ENCODE assay signal across 15 cellular contexts in genomic region chr1:225498539-225499135, GRCh38.
DNase-seq lines count a peak whose midpoint lies in the region; ATAC-seq and TF ChIP-seq lines count a peak whose summit lies in the region.
"Had no signal": no experiment of that assay in that cellular context is flagged by ENCODE, and none has a peak within 500 bp of the region (broad histone marks: within the 10 kb centered on the region; RNA-seq: fewer than 3 reads in every experiment).

No MANE protein-coding gene starts in this region.

- H3K9me3 Mint-ChIP-seq in activated CD4-positive, alpha-beta T cell treated with anti-CD3 and anti-CD28 coated beads, Interleukin-2, amount 10 ng/mL, durations not matched to agents 24 days and 14 days: no peaks in the 10 kb centered on the region

- H3K36me3 ChIP-seq in upper lobe of right lung: peaks cover 26% of the 10 kb centered on the region

- ATAC-seq in omental fat pad (ENCODE audit: low FRiP score): peak; percentile 66
- ATAC-seq in upper lobe of right lung: no peak
- ATAC-seq: activated CD4-positive, CD25-positive, alpha-beta regulatory T cell treated with anti-CD3 and anti-CD28 coated beads, Interleukin-2, amount 50 U/mL, for 24 hours; heart right ventricle; Panc1; psoas muscle had no signal

- DNase-seq in GM03348 (ENCODE audit: low spot score) (peak; percentile 45), NCI-H2171 (lab: John Stamatoyannopoulos, UW) (peak; percentile 15), choroid plexus epithelial cell (ENCODE audit: low read depth) (peak; percentile 59), omental fat pad (ENCODE audit: low spot score) (no peak), DMS53 (lab: John Stamatoyannopoulos, UW) (no peak), upper lobe of right lung (no peak), NCI-H1105 (lab: John Stamatoyannopoulos, UW) (no peak)
- DNase-seq in activated CD4-positive, alpha-beta T cell treated with anti-CD3 and anti-CD28 coated beads, Interleukin-2, amount 10 ng/mL, durations not matched to agents 24 days and 14 days: no peak
- DNase-seq: BE2C, cerebellar nuclear complex, heart right ventricle, NCI-H510A, psoas muscle had no signal

- no peaks in the 10 kb centered on the region for H3K27me3 ChIP-seq in upper lobe of right lung
- H3K27me3 ChIP-seq: BE2C, heart right ventricle had no signal

- H3K4me1 Mint-ChIP-seq in activated CD4-positive, alpha-beta T cell treated with anti-CD3 and anti-CD28 coated beads, Interleukin-2, amount 10 ng/mL, durations not matched to agents 24 days and 14 days: peaks cover 3% of the 10 kb centered on the region

- H3K4me3 ChIP-seq in choroid plexus epithelial cell (ENCODE audit: low read depth, low read length): no peak overlapping the region
- no peak overlapping the region for H3K4me3 ChIP-seq in upper lobe of right lung
- H3K4me3 ChIP-seq: heart right ventricle, psoas muscle had no signal

- peaks cover 29% of the 10 kb centered on the region for H3K27me3 Mint-ChIP-seq in activated CD4-positive, alpha-beta T cell treated with anti-CD3 and anti-CD28 coated beads, Interleukin-2, amount 10 ng/mL, durations not matched to agents 24 days and 14 days

- intact Hi-C loops in activated CD4-positive, alpha-beta T cell treated with anti-CD3 and anti-CD28 coated beads, Interleukin-2, amount 10 ng/mL, durations not matched to agents 24 days and 14 days (cut with micrococcal nuclease): no loop called here
- intact Hi-C loops in upper lobe of right lung (cut with DNase I): no loop called here

- H3K4me1 ChIP-seq in upper lobe of right lung: no peaks in the 10 kb centered on the region
- H3K4me1 ChIP-seq: psoas muscle had no signal

- no peaks in the 10 kb centered on the region for H3K36me3 Mint-ChIP-seq in activated CD4-positive, alpha-beta T cell treated with anti-CD3 and anti-CD28 coated beads, Interleukin-2, amount 10 ng/mL, durations not matched to agents 24 days and 14 days (ENCODE audit: low read depth)

- H3K27ac ChIP-seq in upper lobe of right lung: no peak overlapping the region
- H3K27ac ChIP-seq: psoas muscle had no signal

- no peak overlapping the region for H3K4me3 Mint-ChIP-seq in activated CD4-positive, alpha-beta T cell treated with anti-CD3 and anti-CD28 coated beads, Interleukin-2, amount 10 ng/mL, durations not matched to agents 24 days and 14 days

- H3K27ac Mint-ChIP-seq in activated CD4-positive, alpha-beta T cell treated with anti-CD3 and anti-CD28 coated beads, Interleukin-2, amount 10 ng/mL, durations not matched to agents 24 days and 14 days: no peak overlapping the region

- no peaks in the 10 kb centered on the region for H3K9me3 ChIP-seq in upper lobe of right lung
- H3K9me3 ChIP-seq: BE2C, heart right ventricle, psoas muscle had no signal

- no peak for TF ChIP-seq CTCF in choroid plexus epithelial cell (conservative IDR thresholded peaks at IDR 0.05; ENCODE audit: low read depth, low read length)
- TF ChIP-seq CTCF in omental fat pad (IDR thresholded peaks at IDR 0.05): no peak
- TF ChIP-seq CTCF in upper lobe of right lung (IDR thresholded peaks at IDR 0.05): no peak

Comparison
In these comparisons a context has a peak if more than half of its experiments do, and no peak if none do; other contexts are left out.
1. DNase-seq: peak in GM03348 (single experiment), NCI-H2171 (single experiment) and choroid plexus epithelial cell (single experiment); none in omental fat pad (single experiment), DMS53 (single experiment), activated CD4-positive, alpha-beta T cell treated with anti-CD3 and anti-CD28 coated beads, Interleukin-2, amount 10 ng/mL, durations not matched to agents 24 days and 14 days (single experiment), upper lobe of right lung (single experiment) and NCI-H1105 (single experiment).